14 cellular contexts compared by ENCODE assay signal in the genomic region with DNA sequence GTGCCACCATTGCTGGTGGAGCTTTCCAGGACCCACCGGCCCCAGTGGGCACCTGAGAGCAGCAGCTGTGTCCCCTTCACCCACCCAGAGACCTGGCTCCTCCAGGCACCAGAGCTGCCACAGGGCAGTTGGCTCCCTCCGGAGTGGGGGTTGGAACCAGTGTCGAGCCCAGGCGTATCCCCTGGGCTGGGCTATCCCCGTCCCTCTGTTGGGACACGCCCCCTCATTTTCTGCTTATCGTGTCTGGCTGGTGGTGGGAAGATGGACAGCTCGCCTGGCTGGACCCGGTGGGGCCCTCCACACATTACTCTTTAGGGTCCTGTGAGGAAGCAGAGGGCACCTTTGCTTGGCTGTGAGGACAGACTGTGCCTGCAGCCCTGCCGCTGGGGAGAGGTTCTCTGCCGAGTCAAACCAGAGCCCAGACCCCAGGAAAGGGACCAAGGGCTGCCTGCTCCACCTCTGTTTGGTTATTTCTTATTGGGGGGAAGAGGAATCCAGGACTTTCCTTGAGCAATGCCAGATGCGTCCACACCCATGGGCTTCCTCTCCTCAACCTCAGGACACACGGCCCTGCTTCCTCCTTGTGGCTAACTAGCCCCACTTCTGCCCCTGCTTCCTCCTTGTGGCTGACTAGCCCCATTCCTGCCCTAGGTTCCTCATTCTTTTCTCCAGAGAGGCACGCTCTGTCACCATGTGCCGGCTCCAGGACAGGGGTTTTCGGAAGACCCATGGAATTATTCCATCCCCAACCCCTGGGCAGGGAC. TPM values are rescaled to one million over a fixed set of nuclear protein-coding genes. Genes with fewer than 3 reads are reported as not detected.
DNase-seq lines count a peak whose midpoint lies in the region; ATAC-seq, FAIRE-seq and TF ChIP-seq lines count a peak whose summit lies in the region.
"Had no signal": no experiment of that assay in that cellular context is flagged by ENCODE, and none has a peak within 500 bp of the region (broad histone marks: within the 10 kb centered on the region; RNA-seq: fewer than 3 reads in every experiment).

No MANE protein-coding gene starts in this region.

- no peaks in the 10 kb centered on the region for H3K36me3 Mint-ChIP-seq in activated CD8-positive, alpha-beta memory T cell treated with anti-CD3 and anti-CD28 coated beads, Interleukin-2, amount 10 ng/mL, durations not matched to agents 7 days and 5 days

- DNase-seq in GM18507 (ENCODE audit: extremely low spot score, insufficient read length, low read depth) = no peak
- peak; percentile 39 for DNase-seq in RPMI8226
- DNase-seq in heart left ventricle = peak in 4 of 5 donors; percentile 55 to 71 (median 59)
- peak; percentile 78 for DNase-seq in sigmoid colon
- no peak for DNase-seq in activated effector memory CD4-positive, alpha-beta T cell treated with Interleukin-2 at 50 U/mL for 16 hours
- DNase-seq in activated CD8-positive, alpha-beta memory T cell treated with anti-CD3 and anti-CD28 coated beads, Interleukin-2, amount 10 ng/mL, durations not matched to agents 7 days and 5 days = no peak
- DNase-seq in NCI-H2081 (lab: John Stamatoyannopoulos, UW) = no peak
- DNase-seq: endodermal cell, hippocampal formation, MG63, NCI-H526 treated with DMSO at 0.1 percent for 48 hours had no signal

- no peak for TF ChIP-seq EP300 in sigmoid colon (IDR thresholded peaks at IDR 0.05)

- H3K27ac ChIP-seq in heart left ventricle = peak overlapping the region in 2 of 12 donors; percentile 9 to 79
- H3K27ac ChIP-seq in sigmoid colon = peak overlapping the region in 1 of 4 donors; percentile 25
- H3K27ac ChIP-seq: vagina had no signal

- no peaks in the 10 kb centered on the region for H3K4me1 Mint-ChIP-seq in activated CD8-positive, alpha-beta memory T cell treated with anti-CD3 and anti-CD28 coated beads, Interleukin-2, amount 10 ng/mL, durations not matched to agents 7 days and 5 days

- TF ChIP-seq POLR2A in heart left ventricle (IDR thresholded peaks at IDR 0.05) (no peak), sigmoid colon (IDR thresholded peaks at IDR 0.05) (no peak)

- peak; percentile 65 to 92 (median 78) for ATAC-seq in heart left ventricle
- ATAC-seq in activated CD8-positive, alpha-beta memory T cell treated with anti-CD3 and anti-CD28 coated beads, Interleukin-2, amount 10 ng/mL, durations not matched to agents 7 days and 5 days = no peak
- no peak for ATAC-seq in HG02981 (IDR thresholded peaks at IDR 0.05; ENCODE audit: unreplicated experiment)

- FAIRE-seq in GM18507 (lab: Jason Lieb, UNC) = peak; percentile 81

- no peak overlapping the region for H3K4me3 ChIP-seq in heart left ventricle
- H3K4me3 ChIP-seq in sigmoid colon = no peak overlapping the region
- H3K4me3 ChIP-seq: MG63, vagina had no signal

- no peak overlapping the region for H3K27ac Mint-ChIP-seq in activated CD8-positive, alpha-beta memory T cell treated with anti-CD3 and anti-CD28 coated beads, Interleukin-2, amount 10 ng/mL, durations not matched to agents 7 days and 5 days
- H3K27ac Mint-ChIP-seq: endodermal cell had no signal

- H3K9me3 Mint-ChIP-seq in activated CD8-positive, alpha-beta memory T cell treated with anti-CD3 and anti-CD28 coated beads, Interleukin-2, amount 10 ng/mL, durations not matched to agents 7 days and 5 days (ENCODE audit: low read depth) = no peaks in the 10 kb centered on the region
- H3K9me3 Mint-ChIP-seq: endodermal cell had no signal

- TF ChIP-seq CTCF in heart left ventricle (IDR thresholded peaks at IDR 0.05) = peak in 3 of 12 donors; percentile 12 to 18 (median 16)
- TF ChIP-seq CTCF in sigmoid colon (IDR thresholded peaks at IDR 0.05) = no peak

- WGBS in heart left ventricle, 4 donors = 44 to 53% (median 50%) methylated on average over 12 to 16 of the region's 16 CpGs
- 42 to 56% methylated on average over 16 of the region's 16 CpGs for WGBS in sigmoid colon, 2 donors

- H3K27me3 ChIP-seq in heart left ventricle = peaks cover 0 to 5% (median 0%) of the 10 kb centered on the region in 9 donors
- H3K27me3 ChIP-seq in sigmoid colon = peaks cover 0 to 8% (median 0%) of the 10 kb centered on the region in 3 donors
- H3K27me3 ChIP-seq: vagina had no signal

- H3K27me3 Mint-ChIP-seq in activated CD8-positive, alpha-beta memory T cell treated with anti-CD3 and anti-CD28 coated beads, Interleukin-2, amount 10 ng/mL, durations not matched to agents 7 days and 5 days = peaks cover 3% of the 10 kb centered on the region

- H3K4me1 ChIP-seq in heart left ventricle = peaks cover 0 to 50% (median 2%) of the 10 kb centered on the region in 12 donors
- H3K4me1 ChIP-seq in sigmoid colon = no peaks in the 10 kb centered on the region
- H3K4me1 ChIP-seq: vagina had no signal

- H3K4me3 Mint-ChIP-seq in activated CD8-positive, alpha-beta memory T cell treated with anti-CD3 and anti-CD28 coated beads, Interleukin-2, amount 10 ng/mL, durations not matched to agents 7 days and 5 days = no peak overlapping the region
- H3K4me3 Mint-ChIP-seq: endodermal cell had no signal

- CTCF ChIA-PET in activated CD8-positive, alpha-beta memory T cell treated with anti-CD3 and anti-CD28 coated beads, Interleukin-2, amount 10 ng/mL, durations not matched to agents 7 days and 5 days (lab: Charles Lee) = no interaction called here

- H3K36me3 ChIP-seq in heart left ventricle (no peaks in the 10 kb centered on the region), sigmoid colon (no peaks in the 10 kb centered on the region)
- H3K36me3 ChIP-seq: MG63, vagina had no signal

- no peaks in the 10 kb centered on the region for H3K9me3 ChIP-seq in heart left ventricle
- H3K9me3 ChIP-seq in sigmoid colon = no peaks in the 10 kb centered on the region
- H3K9me3 ChIP-seq: MG63, vagina had no signal

- intact Hi-C loops in heart left ventricle (cut with DNase I) (no loop called here), sigmoid colon (cut with DNase I) (no loop called here)

RNA-seq across cellular contexts. Expression of a gene that starts 11.3 kb away (rescaled TPM):
- total RNA-seq in heart left ventricle (10 to 100 TPM in 2 of 9 donors, 1 to 10 TPM in 6, under 1 TPM in 1; 0.81 to 87.5 (median 1.6) TPM), sigmoid colon (1 to 10 TPM; 1.2 to 6.9 (median 1.9) TPM)
- polyA plus RNA-seq in heart left ventricle (1 to 10 TPM in 1 of 2 donors, under 1 TPM in 1; 0.95 to 3.2 TPM), sigmoid colon (1 to 10 TPM in 2 of 3 donors, under 1 TPM in 1; 0.69 to 2.8 (median 1.2) TPM)
- not detected for total RNA-seq in activated CD8-positive, alpha-beta memory T cell treated with anti-CD3 and anti-CD28 coated beads, Interleukin-2, amount 10 ng/mL, durations not matched to agents 7 days and 5 days
- total RNA-seq: endodermal cell; T-helper 1 cell treated with Interleukin-12 subunit alpha and Interleukin-12 subunit beta and Interleukin-4 antibody, amounts not matched to agents 30 ng/mL and 1 ng/mL, for 36 hours had no signal

RNA-seq across cellular contexts. Expression of a gene that starts 48.4 kb away (rescaled TPM):
- under 1 TPM in 3 of 9 donors, not detected in 6; 0.26 to 0.67 (median 0.41) TPM for total RNA-seq in heart left ventricle
- polyA plus RNA-seq in heart left ventricle = under 1 TPM; 0.19 to 0.22 TPM
- not detected for total RNA-seq in sigmoid colon
- polyA plus RNA-seq in sigmoid colon = under 1 TPM in 1 of 3 donors, not detected in 2; 0.12 TPM
- total RNA-seq in activated CD8-positive, alpha-beta memory T cell treated with anti-CD3 and anti-CD28 coated beads, Interleukin-2, amount 10 ng/mL, durations not matched to agents 7 days and 5 days = not detected
- total RNA-seq: endodermal cell; T-helper 1 cell treated with Interleukin-12 subunit alpha and Interleukin-12 subunit beta and Interleukin-4 antibody, amounts not matched to agents 30 ng/mL and 1 ng/mL, for 36 hours; vagina had no signal

Comparison
In these comparisons a context has a peak if more than half of its experiments do, and no peak if none do; other contexts are left out.
1. DNase-seq: peak in RPMI8226 (single experiment), heart left ventricle (4 of 5) and sigmoid colon (single experiment); none in GM18507 (single experiment), activated effector memory CD4-positive, alpha-beta T cell treated with Interleukin-2 at 50 U/mL for 16 hours (single experiment), activated CD8-positive, alpha-beta memory T cell treated with anti-CD3 and anti-CD28 coated beads, Interleukin-2, amount 10 ng/mL, durations not matched to agents 7 days and 5 days (single experiment) and NCI-H2081 (0 of 2).
2. ATAC-seq: peak in heart left ventricle (4 of 4); none in activated CD8-positive, alpha-beta memory T cell treated with anti-CD3 and anti-CD28 coated beads, Interleukin-2, amount 10 ng/mL, durations not matched to agents 7 days and 5 days (single experiment) and HG02981 (single experiment).